Comparison of ENCODE assay signal across 30 cellular contexts in genomic region chr20:60257671-60258070, GRCh38.
"Had no signal": no experiment of that assay in that cellular context is flagged by ENCODE, and none has a peak within 500 bp of the region (broad histone marks: within the 10 kb centered on the region; RNA-seq: fewer than 3 reads in every experiment).

No MANE protein-coding gene starts in this region.

- ATAC-seq: activated CD8-positive, alpha-beta T cell treated with anti-CD3 and anti-CD28 coated beads for 36 hours; activated naive CD4-positive, alpha-beta T cell treated with anti-CD3 and anti-CD28 coated beads, Interleukin-2, amount 50 U/mL, for 72 hours; activated T-cell treated with anti-CD3 and anti-CD28 coated beads, Interleukin-2, amount 50 U/mL, for 4 hours; PC-3 had no signal

- DNase-seq: activated CD4-positive, alpha-beta T cell treated with anti-CD3 and anti-CD28 coated beads, Interleukin-2, amount 10 ng/mL, durations not matched to agents 24 days and 14 days; activated CD4-positive, alpha-beta T cell treated with anti-CD3 and anti-CD28 coated beads, Interleukin-2, amount 50 U/mL, for 4 hours; activated CD8-positive, alpha-beta T cell treated with anti-CD3 and anti-CD28 coated beads for 36 hours; activated gamma-delta T cell treated with Interleukin-2 at 50 U/mL for 16 hours; activated naive CD4-positive, alpha-beta T cell treated with anti-CD3 and anti-CD28 coated beads for 36 hours; activated T-cell treated with anti-CD3 and anti-CD28 coated beads for 4 hours; activated T-cell treated with anti-CD3 and anti-CD28 coated beads, Interleukin-2, amount 50 U/mL, for 4 hours; adrenal gland; body of pancreas; caudate nucleus; KG1; MM.1S; MV-4-11; NCI-H1092; NCI-H1436 treated with DMSO at 0.1 percent for 48 hours; NCI-H1694 treated with DMSO at 0.1 percent for 48 hours; NCI-H2029; NCI-H345; NCI-H510A; NCI-H526; NCI-H748 treated with DMSO at 0.1 percent for 48 hours; NK-92 treated with Interleukin-12 subunit alpha and Interleukin-12 subunit beta, amount 100 ng/mL, for 24 hours; PC-3; Peyer's patch; RPMI8226; SHP77 treated with DMSO at 0.1 percent for 48 hours; SK-N-SH had no signal

- H3K9ac ChIP-seq: SK-N-SH had no signal

- H3K4me3 ChIP-seq: adrenal gland, body of pancreas, breast epithelium, Peyer's patch, SJSA1 had no signal

- H3K4me1 ChIP-seq: Peyer's patch had no signal

- H3K27ac ChIP-seq: adrenal gland, body of pancreas, Peyer's patch, SJSA1 had no signal

- H3K4me2 ChIP-seq: SK-N-SH had no signal

- H3K9me3 ChIP-seq: adrenal gland, body of pancreas, breast epithelium, Peyer's patch, SJSA1, SK-N-SH had no signal

- H3K27me3 ChIP-seq: adrenal gland, body of pancreas, breast epithelium, Peyer's patch had no signal

- H3K36me3 ChIP-seq: adrenal gland, breast epithelium, Peyer's patch, SJSA1 had no signal
